ENCODE assay signal across 1 cellular context in genomic region chr6:40286721-40287120, GRCh38.
TF ChIP-seq lines count a peak whose summit lies in the region.

No MANE protein-coding gene starts in this region.

TF ChIP-seq in H1, 55 proteins besides CTCF, POLR2A, EP300 and RAD21:
- no peak for TF ChIP-seq MAFK (IDR thresholded peaks at IDR 0.05; ENCODE audit: low read depth, low read length)
